ENCODE assay signal across 15 cellular contexts in genomic region chr6:1916334-1916985, GRCh38.
DNase-seq lines count a peak whose midpoint lies in the region; ATAC-seq and TF ChIP-seq lines count a peak whose summit lies in the region.
"Had no signal": no experiment of that assay in that cellular context is flagged by ENCODE, and none has a peak within 500 bp of the region (broad histone marks: within the 10 kb centered on the region; RNA-seq: fewer than 3 reads in every experiment).

No MANE protein-coding gene starts in this region.

- no peak overlapping the region for H3K4me3 Mint-ChIP-seq in MCF 10A (ENCODE audit: unreplicated experiment)
- no peak overlapping the region for H3K4me3 Mint-ChIP-seq in type B pancreatic cell
- H3K4me3 Mint-ChIP-seq: B cell had no signal

- H3K4me1 ChIP-seq in breast epithelium: no peaks in the 10 kb centered on the region

- H3K4me1 Mint-ChIP-seq in MCF 10A (ENCODE audit: insufficient read depth, unreplicated experiment): peaks cover 14% of the 10 kb centered on the region
- peaks cover 23% of the 10 kb centered on the region for H3K4me1 Mint-ChIP-seq in type B pancreatic cell (ENCODE audit: unreplicated experiment)

- no peak for TF ChIP-seq POLR2A in breast epithelium (IDR thresholded peaks at IDR 0.05)

- CTCF ChIA-PET in MCF 10A (lab: Yijun Ruan, JAX): no interaction called here

- BruUV-seq in MCF 10A (replicated peaks; lab: Mats Ljungman, UMichigan): no TSS peak

- H3K36me3 Mint-ChIP-seq in MCF 10A (ENCODE audit: insufficient read depth, unreplicated experiment) (no peaks in the 10 kb centered on the region), type B pancreatic cell (peaks cover 4% of the 10 kb centered on the region)

- H3K27me3 ChIP-seq in breast epithelium: no peaks in the 10 kb centered on the region
- H3K27me3 ChIP-seq: neutrophil had no signal

- POLR2A ChIA-PET in MCF 10A (lab: Yijun Ruan, JAX): interaction anchor here (0.6 to 2.3 kb wide), 2 partner anchors 12 to 14 kb away, joined by 5 to 6 read pairs; no protein-coding TSS in a partner anchor

- H3K9me3 Mint-ChIP-seq in MCF 10A (ENCODE audit: unreplicated experiment) (no peaks in the 10 kb centered on the region), type B pancreatic cell (no peaks in the 10 kb centered on the region)

- H3K9me3 ChIP-seq in breast epithelium: no peaks in the 10 kb centered on the region
- H3K9me3 ChIP-seq: neutrophil, thoracic aorta had no signal

- H3K27ac Mint-ChIP-seq in MCF 10A (ENCODE audit: low read depth, unreplicated experiment) (peak overlapping the region; percentile 50), type B pancreatic cell (peak overlapping the region; percentile 75)
- H3K27ac Mint-ChIP-seq: B cell had no signal

- TF ChIP-seq CTCF in MCF 10A (IDR thresholded peaks at IDR 0.05; ENCODE audit: unreplicated experiment) (no peak), breast epithelium (IDR thresholded peaks at IDR 0.05) (no peak), type B pancreatic cell (conservative IDR thresholded peaks at IDR 0.05) (no peak)

- intact Hi-C loops in MCF 10A (cut with micrococcal nuclease): no loop called here
- intact Hi-C loops in breast epithelium (cut with DNase I; ENCODE audit: low total_unique reads): no loop called here

- no peak overlapping the region for H3K4me3 ChIP-seq in breast epithelium
- H3K4me3 ChIP-seq: coronary artery, thoracic aorta had no signal

- H3K27ac ChIP-seq in breast epithelium: no peak overlapping the region
- H3K27ac ChIP-seq: HL-60, neutrophil had no signal

- no peaks in the 10 kb centered on the region for H3K36me3 ChIP-seq in breast epithelium
- H3K36me3 ChIP-seq: neutrophil, thoracic aorta had no signal

- DNase-seq in MCF 10A (ENCODE audit: unreplicated experiment) (no peak), breast epithelium (ENCODE audit: low spot score in 2 of 2) (no peak), amniotic stem cell (lab: John Stamatoyannopoulos, UW) (peak; percentile 3), hepatic stellate cell (ENCODE audit: low spot score) (peak; percentile 28), type B pancreatic cell (ENCODE audit: extremely low spot score, unreplicated experiment) (no peak), GDM1 (lab: John Stamatoyannopoulos, UW) (no peak)
- no peak for DNase-seq in activated CD4-positive, CD25-positive, alpha-beta regulatory T cell treated with anti-CD3 and anti-CD28 coated beads, Interleukin-2, amount 50 U/mL, for 72 hours
- DNase-seq: activated T-cell treated with anti-CD3 and anti-CD28 coated beads, Interleukin-2, amount 50 U/mL, for 1 hour; NCI-H187 had no signal

- no peak for ATAC-seq in HG03095 (IDR thresholded peaks at IDR 0.05; ENCODE audit: unreplicated experiment)

- no peaks in the 10 kb centered on the region for H3K27me3 Mint-ChIP-seq in MCF 10A (ENCODE audit: insufficient read depth, unreplicated experiment)
- peaks cover 3% of the 10 kb centered on the region for H3K27me3 Mint-ChIP-seq in type B pancreatic cell
- H3K27me3 Mint-ChIP-seq: B cell had no signal

Comparison
In these comparisons a context has a peak if more than half of its experiments do, and no peak if none do; other contexts are left out.
1. DNase-seq: peak in amniotic stem cell (single experiment) and hepatic stellate cell (single experiment); none in MCF 10A (single experiment), breast epithelium (0 of 2), type B pancreatic cell (single experiment), GDM1 (single experiment) and activated CD4-positive, CD25-positive, alpha-beta regulatory T cell treated with anti-CD3 and anti-CD28 coated beads, Interleukin-2, amount 50 U/mL, for 72 hours (single experiment).